Comparison of ENCODE assay signal across 1 cellular context in genomic region chr3:196771067-196771466, GRCh38.
TF ChIP-seq lines count a peak whose summit lies in the region.

No MANE protein-coding gene starts in this region.

TF ChIP-seq in IMR-90, 13 proteins besides CTCF, POLR2A, EP300 and RAD21:
- TF ChIP-seq USF2 (IDR thresholded peaks at IDR 0.05; ENCODE audit: low read depth, low read length) (no peak), MAFK (IDR thresholded peaks at IDR 0.05; ENCODE audit: low read depth, low read length) (0 out of 2 replicates have a peak, but pooled peaks have one; percentile 11)
TF ChIP-seq in IMR-90: peak in this region for 1.
